In the genomic region with DNA sequence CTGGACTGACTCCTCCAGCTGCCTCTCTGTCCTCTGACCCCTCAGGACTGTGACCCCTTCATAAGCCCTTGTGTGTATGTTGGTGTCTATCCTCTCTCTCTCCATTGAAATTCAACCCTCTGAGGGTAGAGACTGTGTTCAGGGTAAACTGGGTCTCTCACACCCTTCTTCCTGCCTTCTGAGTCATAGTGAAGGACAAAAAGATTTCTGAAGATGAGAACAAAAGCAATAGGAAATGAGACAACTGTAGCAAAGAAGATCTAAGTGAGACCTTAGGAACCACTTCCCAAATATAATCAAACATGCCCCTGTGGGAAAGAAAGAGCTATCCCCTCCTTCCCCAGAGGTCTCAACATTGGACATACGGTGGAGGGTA, we compare ENCODE assay signal across 19 cellular contexts. TPM values are rescaled to one million over a fixed set of nuclear protein-coding genes. Genes with fewer than 3 reads are reported as not detected.
A peak's percentile ranks its signal among the peaks of the same experiment; 100 is the strongest.
DNase-seq lines count a peak whose midpoint lies in the region; ATAC-seq, FAIRE-seq and TF ChIP-seq lines count a peak whose summit lies in the region.
"Had no signal": no experiment of that assay in that cellular context is flagged by ENCODE, and none has a peak within 500 bp of the region (broad histone marks: within the 10 kb centered on the region; RNA-seq: fewer than 3 reads in every experiment).

No MANE protein-coding gene starts in this region.

- H3K27ac Mint-ChIP-seq in activated CD4-positive, alpha-beta T cell treated with anti-CD3 and anti-CD28 coated beads for 36 hours = peak overlapping the region; percentile 81

- CTCF ChIA-PET in activated CD4-positive, alpha-beta T cell treated with anti-CD3 and anti-CD28 coated beads for 36 hours (lab: Charles Lee) = interaction anchor here (1.1 to 2.5 kb wide), 3 partner anchors 11 to 16 kb away, joined by 3 to 9 read pairs (median 3); no protein-coding TSS in a partner anchor
- CTCF ChIA-PET in Panc1 (lab: Charles Lee) = no interaction called here

- H3K36me3 Mint-ChIP-seq in activated CD4-positive, alpha-beta T cell treated with anti-CD3 and anti-CD28 coated beads for 36 hours (ENCODE audit: low read depth) = peaks cover 22% of the 10 kb centered on the region

- TF ChIP-seq CTCF in Panc1 (IDR thresholded peaks at IDR 0.05) = no peak
- no peak for TF ChIP-seq CTCF in bronchial epithelial cell (IDR thresholded peaks at IDR 0.05; ENCODE audit: insufficient read depth, low read length, severe bottlenecking)
- TF ChIP-seq CTCF in neutrophil (IDR thresholded peaks at IDR 0.05) = no peak

- ATAC-seq in activated CD4-positive, alpha-beta T cell treated with anti-CD3 and anti-CD28 coated beads for 36 hours = peak; percentile 51
- ATAC-seq in Panc1 (no peak), left lobe of liver (no peak)

- H3K27ac ChIP-seq in Panc1 (ENCODE audit: low read length) (peak overlapping the region; percentile 52), neutrophil (peak overlapping the region; percentile 28)
- H3K27ac ChIP-seq: esophagus muscularis mucosa, psoas muscle had no signal

- BruUV-seq in Panc1 (replicated peaks; lab: Mats Ljungman, UMichigan) = no TSS peak

- no peaks in the 10 kb centered on the region for H3K9me3 ChIP-seq in Panc1 (ENCODE audit: control insufficient read depth, insufficient read depth, low read depth, low read length)
- peaks cover 5% of the 10 kb centered on the region for H3K9me3 ChIP-seq in neutrophil
- H3K9me3 ChIP-seq: esophagus muscularis mucosa, psoas muscle had no signal

- no peak overlapping the region for H3K4me3 Mint-ChIP-seq in activated CD4-positive, alpha-beta T cell treated with anti-CD3 and anti-CD28 coated beads for 36 hours
- H3K4me3 Mint-ChIP-seq: CD8-positive, alpha-beta memory T cell had no signal

- H3K4me3 ChIP-seq in Panc1 (ENCODE audit: low read depth in 2 of 2, low read length in 2 of 2) (no peak overlapping the region), bronchial epithelial cell (ENCODE audit: low read depth, low read length) (no peak overlapping the region), neutrophil (ENCODE audit: low read depth in 1 of 2, low read length in 1 of 2) (no peak overlapping the region)
- H3K4me3 ChIP-seq: esophagus muscularis mucosa, psoas muscle had no signal

- H3K27me3 Mint-ChIP-seq in activated CD4-positive, alpha-beta T cell treated with anti-CD3 and anti-CD28 coated beads for 36 hours = no peaks in the 10 kb centered on the region

- H3K9me3 Mint-ChIP-seq in activated CD4-positive, alpha-beta T cell treated with anti-CD3 and anti-CD28 coated beads for 36 hours (ENCODE audit: low read depth) = no peaks in the 10 kb centered on the region
- H3K9me3 Mint-ChIP-seq: CD8-positive, alpha-beta memory T cell had no signal

- H3K27me3 ChIP-seq in Panc1 (ENCODE audit: control insufficient read depth, insufficient read depth, low read length) (no peaks in the 10 kb centered on the region), bronchial epithelial cell (ENCODE audit: control insufficient read depth, insufficient read depth, low read length) (no peaks in the 10 kb centered on the region), neutrophil (no peaks in the 10 kb centered on the region)

- in situ Hi-C loops in Panc1 (cut with HindIII; ENCODE audit: low pct_unique_long_range_greater_than_20kb, low sequenced_read_pairs) = no loop called here

- peak; percentile 23 for FAIRE-seq in bronchial epithelial cell (lab: Jason Lieb, UNC)
- FAIRE-seq: colon, GM12891 had no signal

- peaks cover 4% of the 10 kb centered on the region for H3K36me3 ChIP-seq in Panc1 (ENCODE audit: control insufficient read depth, insufficient read depth, low read length)
- H3K36me3 ChIP-seq in bronchial epithelial cell (ENCODE audit: control insufficient read depth, insufficient read depth, low read length) = peaks cover 48% of the 10 kb centered on the region
- peaks cover 88% of the 10 kb centered on the region for H3K36me3 ChIP-seq in neutrophil

- peaks cover 21% of the 10 kb centered on the region for H3K4me1 Mint-ChIP-seq in activated CD4-positive, alpha-beta T cell treated with anti-CD3 and anti-CD28 coated beads for 36 hours

- intact Hi-C loops in activated CD4-positive, alpha-beta T cell treated with anti-CD3 and anti-CD28 coated beads for 36 hours (cut with DNase I, micrococcal nuclease) = no loop called here
- intact Hi-C loops in Panc1 (cut with micrococcal nuclease; ENCODE audit: unreplicated experiment) = no loop called here

- DNase-seq in activated CD4-positive, alpha-beta T cell treated with anti-CD3 and anti-CD28 coated beads for 36 hours = no peak
- DNase-seq in activated CD4-positive, alpha-beta T cell treated with anti-CD3 and anti-CD28 coated beads, Interleukin-2, amount 50 U/mL, for 48 hours = no peak
- DNase-seq in Panc1 (ENCODE audit: low read depth, low spot score) = no peak
- DNase-seq in bronchial epithelial cell (ENCODE audit: low read depth) = no peak
- no peak for DNase-seq in cerebellum (ENCODE audit: low spot score)
- DNase-seq in NCI-H2107 (lab: John Stamatoyannopoulos, UW) = no peak
- no peak for DNase-seq in left lobe of liver (ENCODE audit: low spot score)
- DNase-seq: 8988T; amygdala; CD8-positive, alpha-beta memory T cell; H7; MV-4-11; psoas muscle; SHP77 treated with DMSO at 0.1 percent for 48 hours; stimulated activated CD4-positive, alpha-beta T cell treated with anti-CD3 and anti-CD28 coated beads, Interleukin-12 subunit alpha, Interleukin-12 subunit beta, amount 100 ng/mL, for 4 hours had no signal

- H3K4me1 ChIP-seq in Panc1 (ENCODE audit: control insufficient read depth, insufficient read depth, low read length) (peaks cover 45% of the 10 kb centered on the region), neutrophil (ENCODE audit: control insufficient read depth in 1 of 2, insufficient read depth in 1 of 2, low read depth in 1 of 2, low read length in 1 of 2) (peaks cover 6 to 7% of the 10 kb centered on the region in 2 experiments)
- H3K4me1 ChIP-seq: psoas muscle had no signal

- POLR2A ChIA-PET in activated CD4-positive, alpha-beta T cell treated with anti-CD3 and anti-CD28 coated beads for 36 hours (lab: Charles Lee) = no interaction called here
- POLR2A ChIA-PET in Panc1 (lab: Charles Lee) = no interaction called here

RNA-seq across cellular contexts. Expression of gene NUAK2, which starts 16.9 kb away (rescaled TPM):
- 1 to 10 TPM; 2.3 to 2.7 TPM for total RNA-seq in activated CD4-positive, alpha-beta T cell treated with anti-CD3 and anti-CD28 coated beads for 36 hours
- total RNA-seq in Panc1 (2021; ENCODE audit: unreplicated experiment) = 17.4 TPM
- polyA plus RNA-seq in Panc1 (2012; ENCODE audit: insufficient read length) = 8.8 TPM
- 3.9 and 9.9 TPM in 2 replicates for total RNA-seq in bronchial epithelial cell
- total RNA-seq in cerebellum = 1.3 TPM
- 1.7 TPM for total RNA-seq in left lobe of liver

RNA-seq across cellular contexts. Expression of gene KLHDC8A, which starts 52.0 kb away (rescaled TPM):
- total RNA-seq in activated CD4-positive, alpha-beta T cell treated with anti-CD3 and anti-CD28 coated beads for 36 hours = not detected
- total RNA-seq in Panc1 (2021; ENCODE audit: unreplicated experiment) = 0.31 TPM
- polyA plus RNA-seq in Panc1 (2012; ENCODE audit: insufficient read length) = not detected
- total RNA-seq in bronchial epithelial cell = not detected in 2 replicates
- 28.9 TPM for total RNA-seq in cerebellum
- total RNA-seq in left lobe of liver = not detected
- total RNA-seq: CD8-positive, alpha-beta memory T cell; psoas muscle had no signal
- polyA plus RNA-seq: CD8-positive, alpha-beta memory T cell had no signal

Comparison
In these comparisons a context has a peak if more than half of its experiments do, and no peak if none do; other contexts are left out.
1. RNA of gene KLHDC8A, which starts 52.0 kb away (total RNA-seq): 28.9 TPM in cerebellum (single experiment); 0.31 TPM in Panc1 (single experiment), not detected in left lobe of liver (single experiment), not detected in activated CD4-positive, alpha-beta T cell treated with anti-CD3 and anti-CD28 coated beads for 36 hours and not detected in bronchial epithelial cell; every median in the first group is over 10 times any median in the second.